In genomic region chrX:104347860-104348259, GRCh38 we compare ENCODE assay signal across 27 cellular contexts.
DNase-seq lines count a peak whose midpoint lies in the region; ATAC-seq lines count a peak whose summit lies in the region.
"Had no signal": no experiment of that assay in that cellular context is flagged by ENCODE, and none has a peak within 500 bp of the region (broad histone marks: within the 10 kb centered on the region; RNA-seq: fewer than 3 reads in every experiment).

No MANE protein-coding gene starts in this region.

- H3K4me2 ChIP-seq in trophoblast cell (ENCODE audit: low read length) = peak overlapping the region; percentile 23
- H3K4me2 ChIP-seq: BLaER1 had no signal

- H4K8ac ChIP-seq in trophoblast cell (ENCODE audit: low read depth, low read length) = no peak overlapping the region

- no peak overlapping the region for H3K4ac ChIP-seq in trophoblast cell (ENCODE audit: low read depth, low read length)

- H3K27me3 ChIP-seq in trophoblast cell (ENCODE audit: insufficient read depth, low read length) = no peaks in the 10 kb centered on the region
- H3K27me3 ChIP-seq: BLaER1, upper lobe of left lung had no signal

- H3K9me3 ChIP-seq in trophoblast cell (ENCODE audit: insufficient read depth, low read depth, low read length) = no peaks in the 10 kb centered on the region
- H3K9me3 ChIP-seq: BLaER1, heart right ventricle, upper lobe of left lung had no signal

- no peaks in the 10 kb centered on the region for H3K79me1 ChIP-seq in trophoblast cell (ENCODE audit: low read length)

- H3K9ac ChIP-seq in trophoblast cell (ENCODE audit: low read length) = no peak overlapping the region
- H3K9ac ChIP-seq: BLaER1 had no signal

- WGBS in trophoblast cell (ENCODE audit: extremely low coverage, insufficient coverage, insufficient read length) = no CpG with 5 or more reads among the region's 4 CpGs

- H2AK5ac ChIP-seq in trophoblast cell (ENCODE audit: low read length) = no peak overlapping the region

- no peak overlapping the region for H2AFZ ChIP-seq in trophoblast cell (ENCODE audit: insufficient read depth, low read length, poor library complexity)

- H2BK120ac ChIP-seq in trophoblast cell (ENCODE audit: insufficient read depth, low read length, poor library complexity) = no peak overlapping the region

- no peaks in the 10 kb centered on the region for H3K79me2 ChIP-seq in trophoblast cell (ENCODE audit: control insufficient read depth, insufficient read depth, low read length, poor library complexity)

- H3K23ac ChIP-seq in trophoblast cell (ENCODE audit: low read length) = no peak overlapping the region

- H4K12ac ChIP-seq in trophoblast cell (ENCODE audit: low read depth, low read length) = no peak overlapping the region

- ATAC-seq in esophagus mucosa = peak; percentile 42
- no peak for ATAC-seq in HG02759 (IDR thresholded peaks at IDR 0.05; ENCODE audit: unreplicated experiment)
- ATAC-seq: activated CD4-positive, alpha-beta T cell treated with anti-CD3 and anti-CD28 coated beads for 36 hours; activated CD8-positive, alpha-beta T cell treated with anti-CD3 and anti-CD28 coated beads, Interleukin-2, amount 10 ng/mL, durations not matched to agents 7 days and 5 days; heart right ventricle; left cardiac atrium; stimulated activated naive B cell treated with anti-CD40 and anti-IgM and Interleukin-4, amounts not matched to agents 10 μg/mL and 1 μg/mL and 100 μg/mL, for 72 hours had no signal

- H3K14ac ChIP-seq in trophoblast cell (ENCODE audit: low read length) = no peak overlapping the region

- no peak overlapping the region for H3K4me3 ChIP-seq in trophoblast cell (ENCODE audit: low read depth, low read length)
- H3K4me3 ChIP-seq: BLaER1, heart right ventricle, upper lobe of left lung had no signal

- no peak overlapping the region for H3K18ac ChIP-seq in trophoblast cell (ENCODE audit: low read length)

- H3K27ac ChIP-seq in trophoblast cell (ENCODE audit: low read depth, low read length) = no peak overlapping the region
- H3K27ac ChIP-seq: BLaER1, heart right ventricle, upper lobe of left lung had no signal

- peaks cover 0 to 2% of the 10 kb centered on the region in 2 experiments for H3K4me1 ChIP-seq in trophoblast cell (ENCODE audit: control insufficient read depth in 1 of 2, insufficient read depth in 2 of 2, low read length in 2 of 2)
- H3K4me1 ChIP-seq: BLaER1, heart right ventricle, upper lobe of left lung had no signal

- H3K36me3 ChIP-seq in trophoblast cell (ENCODE audit: control insufficient read depth in 1 of 2, insufficient read depth in 2 of 2, low read length in 2 of 2) = no peaks in the 10 kb centered on the region
- H3K36me3 ChIP-seq: BLaER1, heart right ventricle, upper lobe of left lung had no signal

- DNase-seq in LHCN-M2 (ENCODE audit: low read depth) (peak; percentile 39), OCI-M1 (lab: John Stamatoyannopoulos, UW) (peak; percentile 54), trophoblast cell (no peak), NCI-H2081 treated with DMSO at 0.1 percent for 48 hours (lab: John Stamatoyannopoulos, UW) (no peak), cerebellar nuclear complex (lab: John Stamatoyannopoulos, UW) (no peak)
- DNase-seq: activated CD4-positive, alpha-beta T cell treated with anti-CD3 and anti-CD28 coated beads for 36 hours; activated CD8-positive, alpha-beta T cell treated with anti-CD3 and anti-CD28 coated beads, Interleukin-2, amount 10 ng/mL, durations not matched to agents 7 days and 5 days; activated effector memory CD4-positive, alpha-beta T cell treated with Interleukin-2 at 50 U/mL for 16 hours; activated naive CD8-positive, alpha-beta T cell treated with anti-CD3 and anti-CD28 coated beads for 36 hours; aorta; central memory CD4-positive, alpha-beta T cell; erythroblast; foreskin melanocyte; heart right ventricle; Karpas-422; left cardiac atrium; mammary epithelial cell; NCI-H1105; NCI-H187 treated with DMSO at 0.1 percent for 48 hours; NCI-H526; SHP77 treated with DMSO at 0.1 percent for 48 hours; stimulated activated naive B cell treated with anti-CD40 and anti-IgM and Interleukin-4, amounts not matched to agents 10 μg/mL and 1 μg/mL and 100 μg/mL, for 72 hours; substantia nigra; upper lobe of left lung had no signal

- no peak overlapping the region for H2BK5ac ChIP-seq in trophoblast cell (ENCODE audit: low read depth, low read length, poor library complexity)

- H2BK12ac ChIP-seq in trophoblast cell (ENCODE audit: low read length) = no peak overlapping the region

- no peak overlapping the region for H4K91ac ChIP-seq in trophoblast cell (ENCODE audit: low read depth, low read length)

Comparison
In these comparisons a context has a peak if more than half of its experiments do, and no peak if none do; other contexts are left out.
1. DNase-seq: peak in LHCN-M2 (single experiment) and OCI-M1 (single experiment); none in trophoblast cell (0 of 2), NCI-H2081 treated with DMSO at 0.1 percent for 48 hours (single experiment) and cerebellar nuclear complex (0 of 2).